Comparison of ENCODE assay signal across 8 cellular contexts in the genomic region with DNA sequence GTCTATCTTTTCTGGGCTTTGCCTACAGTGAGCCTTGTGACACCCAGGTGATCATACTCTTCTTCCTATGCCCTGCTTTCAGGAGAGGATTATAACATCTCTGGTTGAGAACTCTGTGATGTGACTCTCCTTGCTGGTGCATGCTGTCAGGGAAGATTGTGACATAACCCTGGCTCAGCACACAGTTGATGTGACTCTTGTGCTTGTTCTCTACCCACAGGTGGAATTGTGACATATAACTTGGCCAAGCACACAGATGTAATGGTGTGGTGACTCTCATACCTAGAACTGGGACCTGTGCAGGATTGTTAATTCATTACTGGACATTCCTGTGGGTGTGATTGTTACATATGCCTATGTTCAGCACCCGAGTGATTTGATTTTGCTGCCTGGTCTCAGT.
"Had no signal": no experiment of that assay in that cellular context is flagged by ENCODE, and none has a peak within 500 bp of the region (broad histone marks: within the 10 kb centered on the region; RNA-seq: fewer than 3 reads in every experiment).

No MANE protein-coding gene starts in this region.

- ATAC-seq: HCT116, K562 had no signal

- DNase-seq: GM23248, GOT3, H7, HFFc6, IMR-90 had no signal

- H3K4me3 Mint-ChIP-seq: HFFc6 had no signal

- H3K4me3 ChIP-seq: GM23248, HAP-1, K562 had no signal

- H3K27ac Mint-ChIP-seq: HFFc6 had no signal

- H3K9me3 Mint-ChIP-seq: HFFc6 had no signal
